ENCODE assay signal across 32 cellular contexts in the genomic region with DNA sequence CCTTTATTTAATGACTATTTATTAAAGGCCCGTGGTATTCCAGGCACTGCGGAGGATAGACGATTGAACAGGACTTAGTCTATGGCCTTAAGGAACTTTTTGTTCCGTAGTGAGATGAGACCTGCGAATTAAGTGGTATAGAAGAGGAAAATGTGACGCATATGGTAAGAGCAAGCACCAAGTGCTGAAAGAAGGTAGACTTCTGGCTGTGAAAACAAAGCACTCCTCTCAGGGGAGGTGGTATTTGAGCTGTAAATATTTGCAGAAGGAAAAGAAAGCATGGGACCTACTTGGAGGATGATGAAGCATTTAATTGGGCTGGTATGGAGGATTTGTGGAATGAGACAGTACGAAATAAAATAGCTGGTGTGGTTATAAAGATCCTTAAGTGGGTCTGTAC.
DNase-seq lines count a peak whose midpoint lies in the region; ATAC-seq and TF ChIP-seq lines count a peak whose summit lies in the region.
"Had no signal": no experiment of that assay in that cellular context is flagged by ENCODE, and none has a peak within 500 bp of the region (broad histone marks: within the 10 kb centered on the region; RNA-seq: fewer than 3 reads in every experiment).

No MANE protein-coding gene starts in this region.

- WGBS in stomach, 5 donors = 25 to 59% (median 42%) methylated on average over 7 of the region's 7 CpGs

- in situ Hi-C loops in astrocyte of the spinal cord (cut with HindIII; ENCODE audit: low sequenced_read_pairs) = no loop called here

- H3K36me3 Mint-ChIP-seq in activated CD4-positive, alpha-beta memory T cell treated with anti-CD3 and anti-CD28 coated beads for 36 hours = no peaks in the 10 kb centered on the region
- H3K36me3 Mint-ChIP-seq in activated CD8-positive, alpha-beta memory T cell treated with anti-CD3 and anti-CD28 coated beads, Interleukin-2, amount 10 ng/mL, durations not matched to agents 7 days and 5 days = no peaks in the 10 kb centered on the region
- H3K36me3 Mint-ChIP-seq: activated naive CD8-positive, alpha-beta T cell treated with anti-CD3 and anti-CD28 coated beads for 36 hours; CD14-positive monocyte; memory B cell had no signal

- H3K27me3 Mint-ChIP-seq in activated CD4-positive, alpha-beta memory T cell treated with anti-CD3 and anti-CD28 coated beads for 36 hours = no peaks in the 10 kb centered on the region
- no peaks in the 10 kb centered on the region for H3K27me3 Mint-ChIP-seq in activated CD8-positive, alpha-beta memory T cell treated with anti-CD3 and anti-CD28 coated beads, Interleukin-2, amount 10 ng/mL, durations not matched to agents 7 days and 5 days
- H3K27me3 Mint-ChIP-seq: activated naive CD8-positive, alpha-beta T cell treated with anti-CD3 and anti-CD28 coated beads for 36 hours; central memory CD8-positive, alpha-beta T cell; memory B cell had no signal

- no peak for ATAC-seq in activated CD8-positive, alpha-beta memory T cell treated with anti-CD3 and anti-CD28 coated beads, Interleukin-2, amount 10 ng/mL, durations not matched to agents 7 days and 5 days
- ATAC-seq: esophagus mucosa, GM12878, K562 had no signal

- H3K27ac ChIP-seq in stomach = peak overlapping the region in 4 of 5 donors; percentile 47 to 76 (median 57)
- H3K27ac ChIP-seq: ascending aorta, ovary, Peyer's patch, testis had no signal

- TF ChIP-seq EP300 in stomach (IDR thresholded peaks at IDR 0.05) = no peak

- TF ChIP-seq CTCF in astrocyte of the spinal cord (IDR thresholded peaks at IDR 0.05; ENCODE audit: low read depth, low read length) (no peak), stomach (IDR thresholded peaks at IDR 0.05) (no peak)

- no peak overlapping the region for H3K27ac Mint-ChIP-seq in activated CD4-positive, alpha-beta memory T cell treated with anti-CD3 and anti-CD28 coated beads for 36 hours
- no peak overlapping the region for H3K27ac Mint-ChIP-seq in activated CD8-positive, alpha-beta memory T cell treated with anti-CD3 and anti-CD28 coated beads, Interleukin-2, amount 10 ng/mL, durations not matched to agents 7 days and 5 days
- H3K27ac Mint-ChIP-seq: activated naive CD8-positive, alpha-beta T cell treated with anti-CD3 and anti-CD28 coated beads for 36 hours; CD14-positive monocyte; dendritic cell treated with granulocyte-macrophage colony-stimulating factor and Interleukin-4, amounts not matched to agents 40 ng/mL and 50 ng/mL, for 4 days; memory B cell had no signal

- H3K27me3 ChIP-seq in stomach = no peaks in the 10 kb centered on the region
- H3K27me3 ChIP-seq: ascending aorta, ovary, Peyer's patch, testis had no signal

- TF ChIP-seq POLR2A in stomach (IDR thresholded peaks at IDR 0.05) = no peak

- H3K9me3 ChIP-seq in stomach = no peaks in the 10 kb centered on the region
- H3K9me3 ChIP-seq: ascending aorta, ovary, Peyer's patch, testis had no signal

- POLR2A ChIA-PET in activated CD4-positive, alpha-beta memory T cell treated with anti-CD3 and anti-CD28 coated beads for 36 hours (lab: Charles Lee) = no interaction called here

- no peaks in the 10 kb centered on the region for H3K36me3 ChIP-seq in stomach
- H3K36me3 ChIP-seq: ascending aorta, ovary, Peyer's patch had no signal

- CTCF ChIA-PET in activated CD4-positive, alpha-beta memory T cell treated with anti-CD3 and anti-CD28 coated beads for 36 hours (lab: Charles Lee) = no interaction called here
- CTCF ChIA-PET in activated CD8-positive, alpha-beta memory T cell treated with anti-CD3 and anti-CD28 coated beads, Interleukin-2, amount 10 ng/mL, durations not matched to agents 7 days and 5 days (lab: Charles Lee) = no interaction called here

- H3K4me3 ChIP-seq in astrocyte of the spinal cord (ENCODE audit: low read depth, low read length) (no peak overlapping the region), stomach (no peak overlapping the region)
- H3K4me3 ChIP-seq: ascending aorta, GM12878, K562, ovary, Peyer's patch, testis had no signal

- no peaks in the 10 kb centered on the region for H3K4me1 Mint-ChIP-seq in activated CD4-positive, alpha-beta memory T cell treated with anti-CD3 and anti-CD28 coated beads for 36 hours (ENCODE audit: low read depth)
- no peaks in the 10 kb centered on the region for H3K4me1 Mint-ChIP-seq in activated CD8-positive, alpha-beta memory T cell treated with anti-CD3 and anti-CD28 coated beads, Interleukin-2, amount 10 ng/mL, durations not matched to agents 7 days and 5 days
- H3K4me1 Mint-ChIP-seq: activated naive CD8-positive, alpha-beta T cell treated with anti-CD3 and anti-CD28 coated beads for 36 hours; CD14-positive monocyte; central memory CD8-positive, alpha-beta T cell; memory B cell had no signal

- peak in 2 of 3 experiments; percentile 10 to 29 for DNase-seq in NCI-H1417 (lab: John Stamatoyannopoulos, UW)
- no peak for DNase-seq in NCI-H1417 treated with DMSO at 0.1 percent for 48 hours (lab: John Stamatoyannopoulos, UW)
- peak; percentile 23 for DNase-seq in NCI-H748 treated with DMSO at 0.1 percent for 48 hours (lab: John Stamatoyannopoulos, UW)
- DNase-seq in astrocyte of the spinal cord (ENCODE audit: low read depth, low spot score) = peak; percentile 12
- no peak for DNase-seq in stomach
- no peak for DNase-seq in activated CD4-positive, alpha-beta memory T cell treated with anti-CD3 and anti-CD28 coated beads for 36 hours
- no peak for DNase-seq in UCSD-AML1 (lab: John Stamatoyannopoulos, UW; ENCODE audit: unreplicated experiment)
- no peak for DNase-seq in activated CD8-positive, alpha-beta memory T cell treated with anti-CD3 and anti-CD28 coated beads, Interleukin-2, amount 10 ng/mL, durations not matched to agents 7 days and 5 days
- DNase-seq: activated CD4-positive, alpha-beta T cell treated with anti-CD3 and anti-CD28 coated beads for 48 hours; activated CD8-positive, alpha-beta memory T cell treated with anti-CD3 and anti-CD28 coated beads for 24 hours; activated effector memory CD4-positive, alpha-beta T cell treated with Interleukin-2 at 50 U/mL for 16 hours; activated naive CD8-positive, alpha-beta T cell treated with anti-CD3 and anti-CD28 coated beads for 36 hours; glutamatergic neuron; H7; NCI-H1048; NCI-H524 treated with DMSO at 0.1 percent for 48 hours; ovary; Peyer's patch; SIG-M5; small intestine; stimulated activated naive CD4-positive, alpha-beta T cell; SW 1271; T1000; testis had no signal

- H3K4me1 ChIP-seq in stomach = peaks cover 0 to 23% (median 16%) of the 10 kb centered on the region in 4 donors
- H3K4me1 ChIP-seq: ascending aorta, Peyer's patch, testis had no signal

- no peak overlapping the region for H3K4me3 Mint-ChIP-seq in activated CD4-positive, alpha-beta memory T cell treated with anti-CD3 and anti-CD28 coated beads for 36 hours
- no peak overlapping the region for H3K4me3 Mint-ChIP-seq in activated CD8-positive, alpha-beta memory T cell treated with anti-CD3 and anti-CD28 coated beads, Interleukin-2, amount 10 ng/mL, durations not matched to agents 7 days and 5 days
- H3K4me3 Mint-ChIP-seq: activated naive CD8-positive, alpha-beta T cell treated with anti-CD3 and anti-CD28 coated beads for 36 hours; CD14-positive monocyte; central memory CD8-positive, alpha-beta T cell; dendritic cell treated with granulocyte-macrophage colony-stimulating factor and Interleukin-4, amounts not matched to agents 40 ng/mL and 50 ng/mL, for 4 days; memory B cell had no signal

- intact Hi-C loops in stomach (cut with DNase I; ENCODE audit: low total_unique reads) = no loop called here
- intact Hi-C loops in activated CD4-positive, alpha-beta memory T cell treated with anti-CD3 and anti-CD28 coated beads for 36 hours (cut with micrococcal nuclease) = no loop called here

- H3K9me3 Mint-ChIP-seq in activated CD4-positive, alpha-beta memory T cell treated with anti-CD3 and anti-CD28 coated beads for 36 hours = peaks cover 2% of the 10 kb centered on the region
- H3K9me3 Mint-ChIP-seq in activated CD8-positive, alpha-beta memory T cell treated with anti-CD3 and anti-CD28 coated beads, Interleukin-2, amount 10 ng/mL, durations not matched to agents 7 days and 5 days (ENCODE audit: low read depth) = peaks cover 4% of the 10 kb centered on the region
- H3K9me3 Mint-ChIP-seq: activated naive CD8-positive, alpha-beta T cell treated with anti-CD3 and anti-CD28 coated beads for 36 hours had no signal

Comparison
In these comparisons a context has a peak if more than half of its experiments do, and no peak if none do; other contexts are left out.
1. DNase-seq: peak in NCI-H1417 (2 of 3), NCI-H748 treated with DMSO at 0.1 percent for 48 hours (single experiment) and astrocyte of the spinal cord (single experiment); none in NCI-H1417 treated with DMSO at 0.1 percent for 48 hours (single experiment), stomach (single experiment), activated CD4-positive, alpha-beta memory T cell treated with anti-CD3 and anti-CD28 coated beads for 36 hours (single experiment), UCSD-AML1 (single experiment) and activated CD8-positive, alpha-beta memory T cell treated with anti-CD3 and anti-CD28 coated beads, Interleukin-2, amount 10 ng/mL, durations not matched to agents 7 days and 5 days (single experiment).